Comparison of ENCODE assay signal across 14 cellular contexts in the genomic region with DNA sequence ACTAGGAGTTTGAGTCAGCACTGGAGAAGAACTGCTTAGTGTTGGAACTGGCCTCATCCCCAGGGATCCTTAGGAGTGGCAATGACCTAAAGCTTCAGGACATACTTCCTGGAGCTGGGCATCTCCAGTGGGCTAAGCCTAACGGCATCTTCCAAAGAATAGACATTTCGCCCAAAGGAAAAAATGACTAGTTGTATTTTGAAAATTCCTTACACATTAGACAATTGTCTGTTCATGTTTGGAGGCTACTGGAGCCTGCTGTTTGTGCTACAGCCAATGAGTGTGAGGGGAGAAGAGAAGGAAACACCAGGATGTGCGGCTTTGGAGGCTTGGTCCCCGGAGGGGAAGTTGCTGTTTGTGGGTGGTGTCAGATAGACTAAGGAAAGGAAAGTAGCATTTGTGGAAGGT.
DNase-seq lines count a peak whose midpoint lies in the region; ATAC-seq lines count a peak whose summit lies in the region.
"Had no signal": no experiment of that assay in that cellular context is flagged by ENCODE, and none has a peak within 500 bp of the region (broad histone marks: within the 10 kb centered on the region; RNA-seq: fewer than 3 reads in every experiment).

No MANE protein-coding gene starts in this region.

- no peak overlapping the region for H3K4me2 ChIP-seq in trophoblast cell (ENCODE audit: low read length)

- peak overlapping the region; percentile 65 for H3K9ac ChIP-seq in trophoblast cell (ENCODE audit: low read length)

- no peak overlapping the region for H2BK12ac ChIP-seq in trophoblast cell (ENCODE audit: low read length)

- no peak for ATAC-seq in GM18861 (IDR thresholded peaks at IDR 0.05; ENCODE audit: unreplicated experiment)
- ATAC-seq: lower lobe of right lung had no signal

- no peak overlapping the region for H3K23ac ChIP-seq in trophoblast cell (ENCODE audit: low read length)

- no peak overlapping the region for H3K4ac ChIP-seq in trophoblast cell (ENCODE audit: low read depth, low read length)

- H4K91ac ChIP-seq in trophoblast cell (ENCODE audit: low read depth, low read length), result no peak overlapping the region

- DNase-seq in CD1c-positive myeloid dendritic cell (ENCODE audit: extremely low spot score) (peak; percentile 25), SJSA1 (ENCODE audit: low read depth in 1 of 2, low spot score in 2 of 2) (peak in 1 of 2 experiments; percentile 41), fibroblast of peridontal ligament (ENCODE audit: extremely low read depth) (peak; percentile 52), trophoblast cell (peak; percentile 9 to 54), NCI-H1694 treated with DMSO at 0.1 percent for 48 hours (lab: John Stamatoyannopoulos, UW) (no peak)
- no peak for DNase-seq in activated naive CD4-positive, alpha-beta T cell (lab: John Stamatoyannopoulos, UW)
- no peak for DNase-seq in stimulated activated CD8-positive, alpha-beta memory T cell treated with anti-CD3 and anti-CD28 coated beads, Interleukin-4, amount 100 ng/mL, for 48 hours
- DNase-seq: anterior cingulate cortex; lower lobe of right lung; NCI-H146; NK-92 treated with Interleukin-12 subunit alpha and Interleukin-12 subunit beta, amount 100 ng/mL, for 24 hours; T-helper 9 cell had no signal

- H2AK5ac ChIP-seq in trophoblast cell (ENCODE audit: low read length), result no peak overlapping the region

- H3K18ac ChIP-seq in trophoblast cell (ENCODE audit: low read length), result no peak overlapping the region

- H2AFZ ChIP-seq in trophoblast cell (ENCODE audit: insufficient read depth, low read length, poor library complexity), result no peak overlapping the region

- peaks cover 8% of the 10 kb centered on the region for H3K27me3 ChIP-seq in SJSA1 (replicated peaks)
- H3K27me3 ChIP-seq in trophoblast cell (ENCODE audit: insufficient read depth, low read length), result no peaks in the 10 kb centered on the region

- H2BK120ac ChIP-seq in trophoblast cell (ENCODE audit: insufficient read depth, low read length, poor library complexity), result no peak overlapping the region

- WGBS in trophoblast cell (ENCODE audit: extremely low coverage, insufficient coverage, insufficient read length), result no CpG with 5 or more reads among the region's 4 CpGs

- peaks cover 7% of the 10 kb centered on the region; the same call in 1 of the 2 replicates for H3K4me1 ChIP-seq in SJSA1 (replicated peaks)
- no peaks in the 10 kb centered on the region for H3K4me1 ChIP-seq in trophoblast cell (ENCODE audit: control insufficient read depth in 1 of 2, insufficient read depth in 2 of 2, low read length in 2 of 2)
- H3K4me1 ChIP-seq: lower lobe of right lung had no signal

- no peaks in the 10 kb centered on the region for H3K79me1 ChIP-seq in trophoblast cell (ENCODE audit: low read length)

- H3K36me3 ChIP-seq in SJSA1, result no peaks in the 10 kb centered on the region
- H3K36me3 ChIP-seq in trophoblast cell (ENCODE audit: control insufficient read depth in 1 of 2, insufficient read depth in 2 of 2, low read length in 2 of 2), result no peaks in the 10 kb centered on the region
- H3K36me3 ChIP-seq: lower lobe of right lung had no signal

- H3K27ac ChIP-seq in SJSA1, result peak overlapping the region; percentile 25
- H3K27ac ChIP-seq in trophoblast cell (ENCODE audit: low read depth, low read length), result no peak overlapping the region
- H3K27ac ChIP-seq: HL-60, lower lobe of right lung had no signal

- no peak overlapping the region for H4K8ac ChIP-seq in trophoblast cell (ENCODE audit: low read depth, low read length)

- H3K9me3 ChIP-seq in SJSA1 (replicated peaks) (no peaks in the 10 kb centered on the region; the same call in 1 of the 2 replicates), trophoblast cell (ENCODE audit: insufficient read depth, low read depth, low read length) (no peaks in the 10 kb centered on the region)
- H3K9me3 ChIP-seq: lower lobe of right lung had no signal

- H3K4me3 ChIP-seq in SJSA1 (no peak overlapping the region), trophoblast cell (ENCODE audit: low read depth, low read length) (no peak overlapping the region)
- H3K4me3 ChIP-seq: lower lobe of right lung had no signal

- no peaks in the 10 kb centered on the region for H3K79me2 ChIP-seq in trophoblast cell (ENCODE audit: control insufficient read depth, insufficient read depth, low read length, poor library complexity)

- H3K14ac ChIP-seq in trophoblast cell (ENCODE audit: low read length), result no peak overlapping the region

- no peak overlapping the region for H2BK5ac ChIP-seq in trophoblast cell (ENCODE audit: low read depth, low read length, poor library complexity)

- no peak overlapping the region for H4K12ac ChIP-seq in trophoblast cell (ENCODE audit: low read depth, low read length)

Comparison
In these comparisons a context has a peak if more than half of its experiments do, and no peak if none do; other contexts are left out.
1. DNase-seq: peak in CD1c-positive myeloid dendritic cell (single experiment), fibroblast of peridontal ligament (single experiment) and trophoblast cell (2 of 2); none in activated naive CD4-positive, alpha-beta T cell (0 of 4), NCI-H1694 treated with DMSO at 0.1 percent for 48 hours (single experiment) and stimulated activated CD8-positive, alpha-beta memory T cell treated with anti-CD3 and anti-CD28 coated beads, Interleukin-4, amount 100 ng/mL, for 48 hours (single experiment).